ENCODE assay signal across 31 cellular contexts in genomic region chr16:88995194-88995593, GRCh38. TPM values are rescaled to one million over a fixed set of nuclear protein-coding genes. Genes with fewer than 3 reads are reported as not detected.
"Had no signal": no experiment of that assay in that cellular context is flagged by ENCODE, and none has a peak within 500 bp of the region (broad histone marks: within the 10 kb centered on the region; RNA-seq: fewer than 3 reads in every experiment).

No MANE protein-coding gene starts in this region.

- H3K36me3 Mint-ChIP-seq: natural killer cell; stimulated activated memory B cell treated with anti-CD40 and anti-IgM and Interleukin-4, amounts not matched to agents 10 μg/mL and 1 μg/mL and 100 μg/mL, for 72 hours had no signal

- H3K79me2 ChIP-seq: parathyroid adenoma had no signal

- H2AFZ ChIP-seq: parathyroid adenoma had no signal

- DNase-seq: activated CD4-positive, alpha-beta T cell treated with anti-CD3 and anti-CD28 coated beads for 36 hours; activated CD4-positive, alpha-beta T cell treated with anti-CD3 and anti-CD28 coated beads, Interleukin-2, amount 50 U/mL, for 48 hours; activated CD8-positive, alpha-beta memory T cell treated with anti-CD3 and anti-CD28 coated beads, Interleukin-2, amount 50 U/mL, for 48 hours; activated effector memory CD4-positive, alpha-beta T cell treated with Interleukin-2 at 50 U/mL for 16 hours; activated T-cell treated with anti-CD3 and anti-CD28 coated beads, Interleukin-2, amount 50 U/mL, for 72 hours; colonic mucosa; dorsolateral prefrontal cortex; effector memory CD8-positive, alpha-beta T cell; esophagus squamous epithelium; gastrocnemius medialis; hypothalamus; left ventricle myocardium superior; mammary epithelial cell; midbrain; natural killer cell; nucleus accumbens; small intestine; stimulated activated CD4-positive, alpha-beta T cell treated with anti-CD3 and anti-CD28 coated beads, Interleukin-2, amount 100 ng/mL, for 24 hours; stomach; WERI-Rb-1 had no signal

- H3K27ac Mint-ChIP-seq: activated CD4-positive, alpha-beta T cell treated with anti-CD3 and anti-CD28 coated beads for 36 hours; activated naive CD4-positive, alpha-beta T cell treated with anti-CD3 and anti-CD28 coated beads, Interleukin-2, amount 50 U/mL, for 24 hours; activated T-cell treated with anti-CD3 and anti-CD28 coated beads, Interleukin-2, amount 50 U/mL, for 72 hours; effector memory CD8-positive, alpha-beta T cell; natural killer cell; stimulated activated memory B cell treated with anti-CD40 and anti-IgM and Interleukin-4, amounts not matched to agents 10 μg/mL and 1 μg/mL and 100 μg/mL, for 72 hours had no signal

- H3K9ac ChIP-seq: parathyroid adenoma had no signal

- H3K9me3 ChIP-seq: colonic mucosa, suprapubic skin had no signal

- H3K4me3 Mint-ChIP-seq: activated CD4-positive, alpha-beta T cell treated with anti-CD3 and anti-CD28 coated beads for 36 hours; activated naive CD4-positive, alpha-beta T cell treated with anti-CD3 and anti-CD28 coated beads, Interleukin-2, amount 50 U/mL, for 24 hours; activated T-cell treated with anti-CD3 and anti-CD28 coated beads, Interleukin-2, amount 50 U/mL, for 72 hours; effector memory CD8-positive, alpha-beta T cell; natural killer cell; stimulated activated memory B cell treated with anti-CD40 and anti-IgM and Interleukin-4, amounts not matched to agents 10 μg/mL and 1 μg/mL and 100 μg/mL, for 72 hours had no signal

- FAIRE-seq: bronchial epithelial cell, small intestine, TTC549, urothelium cell line had no signal

- H3K4me1 ChIP-seq: colonic mucosa, gastrocnemius medialis, parathyroid adenoma, suprapubic skin had no signal

- H3K27ac ChIP-seq: colonic mucosa, dorsolateral prefrontal cortex, esophagus squamous epithelium, gastrocnemius medialis, parathyroid adenoma, stomach, suprapubic skin, tibial nerve, WERI-Rb-1 had no signal

- H3K4me3 ChIP-seq: colonic mucosa, dorsolateral prefrontal cortex, esophagus squamous epithelium, gastrocnemius medialis, stomach, suprapubic skin, tibial nerve had no signal

- ATAC-seq: activated CD4-positive, alpha-beta T cell treated with anti-CD3 and anti-CD28 coated beads for 36 hours; activated T-cell treated with anti-CD3 and anti-CD28 coated beads, Interleukin-2, amount 50 U/mL, for 72 hours; effector memory CD8-positive, alpha-beta T cell; gastrocnemius medialis; left ventricle myocardium superior; natural killer cell; sciatic nerve; stimulated activated memory B cell treated with anti-CD40 and anti-IgM and Interleukin-4, amounts not matched to agents 10 μg/mL and 1 μg/mL and 100 μg/mL, for 72 hours had no signal

- H3K36me3 ChIP-seq: colonic mucosa, esophagus squamous epithelium, gastrocnemius medialis, stomach, suprapubic skin, tibial nerve, WERI-Rb-1 had no signal

RNA-seq across cellular contexts. Expression of gene CBFA2T3, which starts 18.2 kb away (rescaled TPM):
- total RNA-seq: activated CD8-positive, alpha-beta memory T cell treated with anti-CD3 and anti-CD28 coated beads for 36 hours; pulmonary artery endothelial cell had no signal
